ENCODE assay signal across 1 cellular context in the genomic region with DNA sequence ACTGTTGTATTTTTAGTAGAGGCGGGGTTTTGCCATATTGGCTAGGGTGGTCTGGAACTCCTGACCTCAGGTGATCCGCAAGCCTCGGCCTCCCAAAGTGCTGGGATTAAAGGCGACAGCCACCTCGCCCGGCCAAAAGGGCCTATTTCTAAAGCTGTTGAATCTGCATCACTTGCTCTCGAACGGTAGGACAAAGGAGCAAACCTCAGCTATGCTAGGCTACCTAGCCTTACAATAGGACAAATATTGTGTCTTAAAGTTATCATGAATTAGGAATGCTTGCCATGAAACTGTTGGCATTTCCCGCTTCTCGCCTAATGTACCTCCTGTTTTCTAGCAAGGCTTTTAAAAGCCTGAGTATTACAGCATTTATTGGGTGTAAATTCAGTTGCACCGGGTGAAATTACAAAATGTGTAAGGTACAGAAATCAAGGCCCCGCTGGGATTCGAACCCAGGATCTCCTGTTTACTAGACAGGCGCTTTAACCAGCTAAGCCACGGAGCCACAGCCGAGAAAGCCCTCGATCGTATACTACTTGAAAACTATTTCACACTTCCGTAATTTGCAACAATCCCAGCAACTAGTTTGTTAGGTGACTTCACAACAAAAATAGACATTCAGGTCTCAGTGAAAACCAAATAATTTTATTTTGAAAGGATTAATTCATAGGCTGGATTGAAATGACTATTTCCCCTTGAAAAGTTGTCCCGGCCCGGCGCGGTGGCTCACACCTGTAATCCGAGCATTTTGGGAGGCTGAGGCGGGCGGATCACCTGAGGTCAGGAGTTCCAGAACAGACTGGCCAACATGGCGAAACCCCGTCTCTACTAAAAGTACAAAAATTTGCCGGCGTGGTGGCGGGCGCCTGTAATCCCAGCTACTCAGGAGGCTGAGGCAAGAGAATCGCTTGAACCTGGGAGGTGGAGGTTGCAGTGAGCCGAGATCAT.
TF ChIP-seq lines count a peak whose summit lies in the region.

No MANE protein-coding gene starts in this region.

TF ChIP-seq in WTC11, 78 proteins besides CTCF, POLR2A, EP300 and RAD21 (continued from another document):
- TF ChIP-seq, protein P1, sequence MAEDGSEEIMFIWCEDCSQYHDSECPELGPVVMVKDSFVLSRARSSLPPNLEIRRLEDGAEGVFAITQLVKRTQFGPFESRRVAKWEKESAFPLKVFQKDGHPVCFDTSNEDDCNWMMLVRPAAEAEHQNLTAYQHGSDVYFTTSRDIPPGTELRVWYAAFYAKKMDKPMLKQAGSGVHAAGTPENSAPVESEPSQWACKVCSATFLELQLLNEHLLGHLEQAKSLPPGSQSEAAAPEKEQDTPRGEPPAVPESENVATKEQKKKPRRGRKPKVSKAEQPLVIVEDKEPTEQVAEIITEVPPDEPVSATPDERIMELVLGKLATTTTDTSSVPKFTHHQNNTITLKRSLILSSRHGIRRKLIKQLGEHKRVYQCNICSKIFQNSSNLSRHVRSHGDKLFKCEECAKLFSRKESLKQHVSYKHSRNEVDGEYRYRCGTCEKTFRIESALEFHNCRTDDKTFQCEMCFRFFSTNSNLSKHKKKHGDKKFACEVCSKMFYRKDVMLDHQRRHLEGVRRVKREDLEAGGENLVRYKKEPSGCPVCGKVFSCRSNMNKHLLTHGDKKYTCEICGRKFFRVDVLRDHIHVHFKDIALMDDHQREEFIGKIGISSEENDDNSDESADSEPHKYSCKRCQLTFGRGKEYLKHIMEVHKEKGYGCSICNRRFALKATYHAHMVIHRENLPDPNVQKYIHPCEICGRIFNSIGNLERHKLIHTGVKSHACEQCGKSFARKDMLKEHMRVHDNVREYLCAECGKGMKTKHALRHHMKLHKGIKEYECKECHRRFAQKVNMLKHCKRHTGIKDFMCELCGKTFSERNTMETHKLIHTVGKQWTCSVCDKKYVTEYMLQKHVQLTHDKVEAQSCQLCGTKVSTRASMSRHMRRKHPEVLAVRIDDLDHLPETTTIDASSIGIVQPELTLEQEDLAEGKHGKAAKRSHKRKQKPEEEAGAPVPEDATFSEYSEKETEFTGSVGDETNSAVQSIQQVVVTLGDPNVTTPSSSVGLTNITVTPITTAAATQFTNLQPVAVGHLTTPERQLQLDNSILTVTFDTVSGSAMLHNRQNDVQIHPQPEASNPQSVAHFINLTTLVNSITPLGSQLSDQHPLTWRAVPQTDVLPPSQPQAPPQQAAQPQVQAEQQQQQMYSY (CRISPR knock-in tag; IDR thresholded peaks at IDR 0.05): no peak
TF ChIP-seq in WTC11: peak in this region for 13.
